In genomic region chr2:177322801-177323261, GRCh38 we compare ENCODE assay signal across 17 cellular contexts. TPM values are rescaled to one million over a fixed set of nuclear protein-coding genes. Genes with fewer than 3 reads are reported as not detected.
DNase-seq lines count a peak whose midpoint lies in the region; ATAC-seq, FAIRE-seq and TF ChIP-seq lines count a peak whose summit lies in the region.
"Had no signal": no experiment of that assay in that cellular context is flagged by ENCODE, and none has a peak within 500 bp of the region (broad histone marks: within the 10 kb centered on the region; RNA-seq: fewer than 3 reads in every experiment).

No MANE protein-coding gene starts in this region.

- H3K4me1 ChIP-seq in kidney (ENCODE audit: control insufficient read depth in 1 of 2, insufficient read depth in 1 of 2, low read depth in 1 of 2, low read length in 2 of 2): peaks cover 10 to 24% of the 10 kb centered on the region in 2 donors
- H3K4me1 ChIP-seq in pancreas: peaks cover 0 to 12% (median under 1%) of the 10 kb centered on the region in 3 donors
- H3K4me1 ChIP-seq in SK-N-SH (ENCODE audit: control insufficient read depth in 1 of 2, insufficient read depth in 2 of 2, low read depth in 1 of 2, low read length in 1 of 2): peaks cover 0 to 2% of the 10 kb centered on the region in 2 experiments; a peak in 1 of 4 replicates
- H3K4me1 ChIP-seq: uterus had no signal

- H3K36me3 ChIP-seq in kidney (ENCODE audit: control insufficient read depth in 1 of 2, insufficient read depth in 2 of 2, low read length in 2 of 2) (no peaks in the 10 kb centered on the region), pancreas (no peaks in the 10 kb centered on the region), SK-N-SH (replicated peaks in 1 of 2; ENCODE audit: control insufficient read depth in 1 of 2, insufficient read depth in 2 of 2, low read length in 1 of 2) (peaks cover 0 to 18% of the 10 kb centered on the region in 2 experiments)
- H3K36me3 ChIP-seq: uterus had no signal

- no peaks in the 10 kb centered on the region for H3K79me2 ChIP-seq in SK-N-SH (ENCODE audit: insufficient read depth)

- H3K27ac ChIP-seq in kidney (ENCODE audit: low read depth in 2 of 2, low read length in 2 of 2) (peak overlapping the region; percentile 64 to 90), pancreas (no peak overlapping the region), SK-N-SH (ENCODE audit: low read depth in 2 of 2, low read length in 1 of 2) (no peak overlapping the region)
- H3K27ac ChIP-seq: KMS-11, uterus had no signal

- peak; percentile 82 for DNase-seq in HPDE6-E6E7 (ENCODE audit: extremely low spot score)
- peak; percentile 7 to 61 for DNase-seq in T47D (ENCODE audit: low read depth in 1 of 2, low spot score in 1 of 2)
- peak; percentile 69 for DNase-seq in kidney
- peak in 4 of 6 donors; percentile 16 to 41 (median 16) for DNase-seq in pancreas
- no peak for DNase-seq in GM03348 (ENCODE audit: low spot score)
- no peak for DNase-seq in OCI-M1 (lab: John Stamatoyannopoulos, UW)
- no peak for DNase-seq in SK-N-SH
- DNase-seq: activated CD4-positive, CD25-positive, alpha-beta regulatory T cell; head of caudate nucleus; NCI-H2081; NCI-H510A; SHP77; T-helper 17 cell; uterus had no signal

- TF ChIP-seq CTCF in kidney (IDR thresholded peaks at IDR 0.05; ENCODE audit: borderline replicate concordance, extremely low read depth, insufficient read depth) (no peak), pancreas (IDR thresholded peaks at IDR 0.05) (no peak), SK-N-SH (IDR thresholded peaks at IDR 0.05) (no peak)

- FAIRE-seq in kidney (lab: Jason Lieb, UNC): no peak
- no peak for FAIRE-seq in pancreas (lab: Jason Lieb, UNC)

- no peaks in the 10 kb centered on the region for H3K9me2 ChIP-seq in SK-N-SH

- no peaks in the 10 kb centered on the region for H3F3A ChIP-seq in SK-N-SH (replicated peaks; ENCODE audit: insufficient read depth)

- H3K9me3 ChIP-seq in kidney (ENCODE audit: control insufficient read depth in 1 of 2, low read length in 2 of 2) (no peaks in the 10 kb centered on the region), pancreas (no peaks in the 10 kb centered on the region), SK-N-SH (no peaks in the 10 kb centered on the region)
- H3K9me3 ChIP-seq: uterus had no signal

- POLR2A ChIA-PET in SK-N-SH (lab: Yijun Ruan, JAX): no interaction called here

- no peak overlapping the region for H2AFZ ChIP-seq in SK-N-SH (ENCODE audit: low read depth)

- no peak for TF ChIP-seq EP300 in SK-N-SH (IDR thresholded peaks at IDR 0.05; ENCODE audit: borderline replicate concordance in 1 of 2, low read depth in 1 of 2, low read length in 1 of 2)

- H3K27me3 ChIP-seq in pancreas: no peaks in the 10 kb centered on the region
- H3K27me3 ChIP-seq in SK-N-SH (ENCODE audit: insufficient read depth): no peaks in the 10 kb centered on the region
- H3K27me3 ChIP-seq: uterus had no signal

- no peak for TF ChIP-seq RAD21 in SK-N-SH (IDR thresholded peaks at IDR 0.05; ENCODE audit: low read length)

- no peaks in the 10 kb centered on the region for H4K20me1 ChIP-seq in SK-N-SH (ENCODE audit: insufficient read depth)

- intact Hi-C loops in kidney (cut with DNase I) (no loop called here), pancreas (cut with DNase I) (no loop called here)

- ATAC-seq in pancreas (peak; percentile 79 to 89 (median 84)), GM18498 (IDR thresholded peaks at IDR 0.05; ENCODE audit: unreplicated experiment) (no peak)
- ATAC-seq: HCT116, T-helper 17 cell had no signal

- no peak overlapping the region for H3K9ac ChIP-seq in kidney (ENCODE audit: low read length in 2 of 2)
- no peak overlapping the region for H3K9ac ChIP-seq in SK-N-SH
- H3K9ac ChIP-seq: KMS-11 had no signal

- CTCF ChIA-PET in SK-N-SH (lab: Yijun Ruan, JAX): no interaction called here

- 40 to 46% methylated on average over 5 of the region's 5 CpGs for WGBS in pancreas, 2 donors
- WGBS in SK-N-SH (ENCODE audit: low lambda C conversion rate): 100% methylated on average over 4 of the region's 5 CpGs

- in situ Hi-C loops in T47D (cut with HindIII; ENCODE audit: low pct_unique_long_range_greater_than_20kb, low sequenced_read_pairs): no loop called here

- H3K4me2 ChIP-seq in SK-N-SH: no peak overlapping the region
- H3K4me2 ChIP-seq: KMS-11 had no signal

- H3K4me3 ChIP-seq in kidney (ENCODE audit: low read length in 2 of 2) (no peak overlapping the region), pancreas (no peak overlapping the region), SK-N-SH (ENCODE audit: low read depth in 2 of 2, low read length in 1 of 2) (no peak overlapping the region)
- H3K4me3 ChIP-seq: uterus had no signal

TF ChIP-seq in SK-N-SH, 30 proteins besides CTCF, POLR2A, EP300 and RAD21:
- no peak for TF ChIP-seq RCOR1 (IDR thresholded peaks at IDR 0.05; ENCODE audit: low read length)
- no peak for TF ChIP-seq POLR2AphosphoS5 (IDR thresholded peaks at IDR 0.05; ENCODE audit: low read depth, low read length)
- TF ChIP-seq TEAD4 (IDR thresholded peaks at IDR 0.05; ENCODE audit: borderline replicate concordance, insufficient read depth): no peak
TF ChIP-seq in SK-N-SH: peak in this region for 0.

RNA-seq across cellular contexts. Expression of gene NFE2L2, which starts 58.3 kb away (rescaled TPM):
- 149 TPM for total RNA-seq in kidney
- polyA plus RNA-seq in kidney (ENCODE audit: insufficient read depth, low read depth, low replicate concordance): 105 TPM
- total RNA-seq in pancreas: 10 to 100 TPM; 20.8 to 48.4 (median 31.4) TPM
- 10 to 100 TPM; 22.5 to 33.4 TPM for polyA plus RNA-seq in pancreas
- 40.9 and 61.9 TPM in 2 replicates for polyA plus RNA-seq in SK-N-SH (2012; rRNA removed)
- polyA plus RNA-seq in SK-N-SH (2012; cell fraction: cytosol; rRNA removed): 57.8 and 59.5 TPM in 2 replicates
- polyA plus RNA-seq in SK-N-SH (2012; cell fraction: nucleus; rRNA removed): 51.9 and 65.3 TPM in 2 replicates

Comparison
In these comparisons a context has a peak if more than half of its experiments do, and no peak if none do; other contexts are left out.
1. DNase-seq: peak in HPDE6-E6E7 (single experiment), T47D (2 of 2), kidney (single experiment) and pancreas (4 of 6); none in GM03348 (single experiment), OCI-M1 (single experiment) and SK-N-SH (single experiment).
2. H3K27ac ChIP-seq: peak in kidney (2 of 2); none in pancreas (0 of 4) and SK-N-SH (0 of 2).